In genomic region chr12:8254705-8255104, GRCh38 we compare ENCODE assay signal across 2 cellular contexts. TPM values are rescaled to one million over a fixed set of nuclear protein-coding genes. Genes with fewer than 3 reads are reported as not detected.
"Had no signal": no experiment of that assay in that cellular context is flagged by ENCODE, and none has a peak within 500 bp of the region (broad histone marks: within the 10 kb centered on the region; RNA-seq: fewer than 3 reads in every experiment).

No MANE protein-coding gene starts in this region.

RNA-seq across cellular contexts. Expression of gene FAM90A1, which starts 27.3 kb away (rescaled TPM):
- total RNA-seq: activated B cell treated with CpG ODN at 0.5 μM for 24 hours; T-helper 1 cell treated with Interleukin-12 subunit alpha and Interleukin-12 subunit beta and Interleukin-4 antibody, amounts not matched to agents 30 ng/mL and 1 ng/mL, for 36 hours had no signal
